ENCODE assay signal across 2 cellular contexts in the genomic region with DNA sequence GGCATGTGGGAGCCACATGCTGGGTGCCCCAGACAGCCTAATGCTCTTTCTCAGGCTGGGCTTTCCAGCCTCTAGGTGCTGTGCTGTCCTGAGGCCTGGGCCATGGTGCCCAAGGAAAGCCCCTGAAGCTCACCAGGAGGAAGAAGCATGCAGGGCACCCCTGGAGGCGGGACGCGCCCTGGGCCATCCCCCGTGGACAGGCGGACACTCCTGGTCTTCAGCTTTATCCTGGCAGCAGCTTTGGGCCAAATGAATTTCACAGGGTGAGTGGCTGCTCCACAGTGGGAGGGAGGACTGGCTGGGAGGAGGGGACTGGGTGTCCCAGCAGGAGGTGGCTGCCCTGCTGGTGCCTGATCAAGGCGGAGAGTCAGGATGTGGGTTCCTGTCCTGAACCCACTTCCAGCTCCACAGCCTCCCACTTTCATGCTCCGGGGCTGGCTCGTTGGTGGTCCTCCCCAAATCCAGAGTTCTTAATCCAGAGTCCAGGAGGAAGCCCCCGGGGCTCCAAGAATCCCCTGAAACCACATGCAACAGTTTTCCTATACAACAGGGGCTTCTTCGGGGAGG.
TF ChIP-seq lines count a peak whose summit lies in the region.

No MANE protein-coding gene starts in this region.

TF ChIP-seq in SK-N-SH treated with all-trans-retinoic acid at 6 μM for 48 hours, 23 proteins besides CTCF, POLR2A, EP300 and RAD21 (continued from another document):
- TF ChIP-seq ZNF70 (CRISPR knock-in tag; IDR thresholded peaks at IDR 0.05) (no peak), TCF4 (CRISPR knock-in tag; IDR thresholded peaks at IDR 0.05; ENCODE audit: borderline replicate concordance) (no peak), SNAI2 (CRISPR knock-in tag; IDR thresholded peaks at IDR 0.05) (no peak), CSDC2 (CRISPR knock-in tag; IDR thresholded peaks at IDR 0.05) (no peak), PPARA (CRISPR knock-in tag; IDR thresholded peaks at IDR 0.05; ENCODE audit: borderline replicate concordance) (no peak), GLIS3 (CRISPR knock-in tag; IDR thresholded peaks at IDR 0.05) (no peak)
- TF ChIP-seq, protein P1, sequence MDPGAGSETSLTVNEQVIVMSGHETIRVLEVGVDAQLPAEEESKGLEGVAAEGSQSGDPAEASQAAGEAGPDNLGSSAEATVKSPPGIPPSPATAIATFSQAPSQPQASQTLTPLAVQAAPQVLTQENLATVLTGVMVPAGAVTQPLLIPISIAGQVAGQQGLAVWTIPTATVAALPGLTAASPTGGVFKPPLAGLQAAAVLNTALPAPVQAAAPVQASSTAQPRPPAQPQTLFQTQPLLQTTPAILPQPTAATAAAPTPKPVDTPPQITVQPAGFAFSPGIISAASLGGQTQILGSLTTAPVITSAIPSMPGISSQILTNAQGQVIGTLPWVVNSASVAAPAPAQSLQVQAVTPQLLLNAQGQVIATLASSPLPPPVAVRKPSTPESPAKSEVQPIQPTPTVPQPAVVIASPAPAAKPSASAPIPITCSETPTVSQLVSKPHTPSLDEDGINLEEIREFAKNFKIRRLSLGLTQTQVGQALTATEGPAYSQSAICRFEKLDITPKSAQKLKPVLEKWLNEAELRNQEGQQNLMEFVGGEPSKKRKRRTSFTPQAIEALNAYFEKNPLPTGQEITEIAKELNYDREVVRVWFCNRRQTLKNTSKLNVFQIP (CRISPR knock-in tag; IDR thresholded peaks at IDR 0.05; ENCODE audit: borderline replicate concordance, low read depth), result no peak
- TF ChIP-seq, protein P2, sequence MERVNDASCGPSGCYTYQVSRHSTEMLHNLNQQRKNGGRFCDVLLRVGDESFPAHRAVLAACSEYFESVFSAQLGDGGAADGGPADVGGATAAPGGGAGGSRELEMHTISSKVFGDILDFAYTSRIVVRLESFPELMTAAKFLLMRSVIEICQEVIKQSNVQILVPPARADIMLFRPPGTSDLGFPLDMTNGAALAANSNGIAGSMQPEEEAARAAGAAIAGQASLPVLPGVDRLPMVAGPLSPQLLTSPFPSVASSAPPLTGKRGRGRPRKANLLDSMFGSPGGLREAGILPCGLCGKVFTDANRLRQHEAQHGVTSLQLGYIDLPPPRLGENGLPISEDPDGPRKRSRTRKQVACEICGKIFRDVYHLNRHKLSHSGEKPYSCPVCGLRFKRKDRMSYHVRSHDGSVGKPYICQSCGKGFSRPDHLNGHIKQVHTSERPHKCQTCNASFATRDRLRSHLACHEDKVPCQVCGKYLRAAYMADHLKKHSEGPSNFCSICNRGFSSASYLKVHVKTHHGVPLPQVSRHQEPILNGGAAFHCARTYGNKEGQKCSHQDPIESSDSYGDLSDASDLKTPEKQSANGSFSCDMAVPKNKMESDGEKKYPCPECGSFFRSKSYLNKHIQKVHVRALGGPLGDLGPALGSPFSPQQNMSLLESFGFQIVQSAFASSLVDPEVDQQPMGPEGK (CRISPR knock-in tag; IDR thresholded peaks at IDR 0.05; ENCODE audit: borderline replicate concordance), result no peak
- TF ChIP-seq, protein P3, sequence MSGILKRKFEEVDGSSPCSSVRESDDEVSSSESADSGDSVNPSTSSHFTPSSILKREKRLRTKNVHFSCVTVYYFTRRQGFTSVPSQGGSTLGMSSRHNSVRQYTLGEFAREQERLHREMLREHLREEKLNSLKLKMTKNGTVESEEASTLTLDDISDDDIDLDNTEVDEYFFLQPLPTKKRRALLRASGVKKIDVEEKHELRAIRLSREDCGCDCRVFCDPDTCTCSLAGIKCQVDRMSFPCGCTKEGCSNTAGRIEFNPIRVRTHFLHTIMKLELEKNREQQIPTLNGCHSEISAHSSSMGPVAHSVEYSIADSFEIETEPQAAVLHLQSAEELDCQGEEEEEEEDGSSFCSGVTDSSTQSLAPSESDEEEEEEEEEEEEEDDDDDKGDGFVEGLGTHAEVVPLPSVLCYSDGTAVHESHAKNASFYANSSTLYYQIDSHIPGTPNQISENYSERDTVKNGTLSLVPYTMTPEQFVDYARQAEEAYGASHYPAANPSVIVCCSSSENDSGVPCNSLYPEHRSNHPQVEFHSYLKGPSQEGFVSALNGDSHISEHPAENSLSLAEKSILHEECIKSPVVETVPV (CRISPR knock-in tag; IDR thresholded peaks at IDR 0.05), result no peak

TF ChIP-seq in SK-N-SH, 30 proteins besides CTCF, POLR2A, EP300 and RAD21 (continued from another document):
- TF ChIP-seq, protein P4, sequence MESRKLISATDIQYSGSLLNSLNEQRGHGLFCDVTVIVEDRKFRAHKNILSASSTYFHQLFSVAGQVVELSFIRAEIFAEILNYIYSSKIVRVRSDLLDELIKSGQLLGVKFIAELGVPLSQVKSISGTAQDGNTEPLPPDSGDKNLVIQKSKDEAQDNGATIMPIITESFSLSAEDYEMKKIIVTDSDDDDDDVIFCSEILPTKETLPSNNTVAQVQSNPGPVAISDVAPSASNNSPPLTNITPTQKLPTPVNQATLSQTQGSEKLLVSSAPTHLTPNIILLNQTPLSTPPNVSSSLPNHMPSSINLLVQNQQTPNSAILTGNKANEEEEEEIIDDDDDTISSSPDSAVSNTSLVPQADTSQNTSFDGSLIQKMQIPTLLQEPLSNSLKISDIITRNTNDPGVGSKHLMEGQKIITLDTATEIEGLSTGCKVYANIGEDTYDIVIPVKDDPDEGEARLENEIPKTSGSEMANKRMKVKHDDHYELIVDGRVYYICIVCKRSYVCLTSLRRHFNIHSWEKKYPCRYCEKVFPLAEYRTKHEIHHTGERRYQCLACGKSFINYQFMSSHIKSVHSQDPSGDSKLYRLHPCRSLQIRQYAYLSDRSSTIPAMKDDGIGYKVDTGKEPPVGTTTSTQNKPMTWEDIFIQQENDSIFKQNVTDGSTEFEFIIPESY (IDR thresholded peaks at IDR 0.05; ENCODE audit: borderline replicate concordance, low read depth), result no peak
- TF ChIP-seq, protein P5, sequence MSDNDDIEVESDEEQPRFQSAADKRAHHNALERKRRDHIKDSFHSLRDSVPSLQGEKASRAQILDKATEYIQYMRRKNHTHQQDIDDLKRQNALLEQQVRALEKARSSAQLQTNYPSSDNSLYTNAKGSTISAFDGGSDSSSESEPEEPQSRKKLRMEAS (IDR thresholded peaks at IDR 0.05; ENCODE audit: low read depth), result no peak
- no peak for TF ChIP-seq YY1 (IDR thresholded peaks at IDR 0.05; ENCODE audit: low read depth)
- TF ChIP-seq, protein P6, sequence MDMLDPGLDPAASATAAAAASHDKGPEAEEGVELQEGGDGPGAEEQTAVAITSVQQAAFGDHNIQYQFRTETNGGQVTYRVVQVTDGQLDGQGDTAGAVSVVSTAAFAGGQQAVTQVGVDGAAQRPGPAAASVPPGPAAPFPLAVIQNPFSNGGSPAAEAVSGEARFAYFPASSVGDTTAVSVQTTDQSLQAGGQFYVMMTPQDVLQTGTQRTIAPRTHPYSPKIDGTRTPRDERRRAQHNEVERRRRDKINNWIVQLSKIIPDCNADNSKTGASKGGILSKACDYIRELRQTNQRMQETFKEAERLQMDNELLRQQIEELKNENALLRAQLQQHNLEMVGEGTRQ (IDR thresholded peaks at IDR 0.05; ENCODE audit: borderline replicate concordance, low read depth, low read length), result no peak
- no peak for TF ChIP-seq GABPA (IDR thresholded peaks at IDR 0.05; ENCODE audit: low read depth)
- no peak for TF ChIP-seq NFIC (IDR thresholded peaks at IDR 0.05; ENCODE audit: borderline replicate concordance)
- TF ChIP-seq SIN3A (IDR thresholded peaks at IDR 0.05; ENCODE audit: borderline replicate concordance, low read depth, low read length), result no peak
- TF ChIP-seq ELF1 (IDR thresholded peaks at IDR 0.05), result no peak
- TF ChIP-seq CHD2 (IDR thresholded peaks at IDR 0.05; ENCODE audit: low read length, partially characterized antibody), result no peak
- no peak for TF ChIP-seq TEAD4 (IDR thresholded peaks at IDR 0.05; ENCODE audit: borderline replicate concordance, insufficient read depth)
- TF ChIP-seq, protein P7, sequence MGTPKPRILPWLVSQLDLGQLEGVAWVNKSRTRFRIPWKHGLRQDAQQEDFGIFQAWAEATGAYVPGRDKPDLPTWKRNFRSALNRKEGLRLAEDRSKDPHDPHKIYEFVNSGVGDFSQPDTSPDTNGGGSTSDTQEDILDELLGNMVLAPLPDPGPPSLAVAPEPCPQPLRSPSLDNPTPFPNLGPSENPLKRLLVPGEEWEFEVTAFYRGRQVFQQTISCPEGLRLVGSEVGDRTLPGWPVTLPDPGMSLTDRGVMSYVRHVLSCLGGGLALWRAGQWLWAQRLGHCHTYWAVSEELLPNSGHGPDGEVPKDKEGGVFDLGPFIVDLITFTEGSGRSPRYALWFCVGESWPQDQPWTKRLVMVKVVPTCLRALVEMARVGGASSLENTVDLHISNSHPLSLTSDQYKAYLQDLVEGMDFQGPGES (IDR thresholded peaks at IDR 0.05; ENCODE audit: low read depth, low read length), result no peak
- TF ChIP-seq RFX5 (IDR thresholded peaks at IDR 0.05; ENCODE audit: low read length), result no peak
